In the genomic region with DNA sequence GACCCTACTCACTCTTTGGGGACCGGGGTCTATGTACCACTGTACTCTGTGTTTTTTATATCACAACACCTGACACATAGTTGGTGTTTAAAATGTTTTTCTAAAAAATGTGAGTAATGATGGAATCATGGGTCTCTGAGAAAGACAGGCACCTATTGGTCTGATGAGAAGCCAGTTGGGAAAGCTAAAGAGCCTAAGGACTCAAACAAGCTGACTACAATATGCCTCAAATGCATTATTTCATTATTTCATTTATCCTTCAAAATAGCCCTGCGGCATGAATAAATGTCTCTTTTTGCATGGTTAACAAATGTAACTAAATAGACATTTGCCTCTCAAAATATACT, we compare ENCODE assay signal across 21 cellular contexts.
"Had no signal": no experiment of that assay in that cellular context is flagged by ENCODE, and none has a peak within 500 bp of the region (broad histone marks: within the 10 kb centered on the region; RNA-seq: fewer than 3 reads in every experiment).

No MANE protein-coding gene starts in this region.

- H3K27me3 Mint-ChIP-seq: activated CD4-positive, alpha-beta T cell treated with anti-CD3 and anti-CD28 coated beads, Interleukin-2, amount 10 ng/mL, durations not matched to agents 7 days and 5 days; activated naive CD4-positive, alpha-beta T cell treated with anti-CD3 and anti-CD28 coated beads, Interleukin-2, amount 10 ng/mL, durations not matched to agents 7 days and 5 days; activated naive CD8-positive, alpha-beta T cell treated with anti-CD3 and anti-CD28 coated beads, Interleukin-2, amount 50 U/mL, for 24 hours; naive thymus-derived CD4-positive, alpha-beta T cell had no signal

- ATAC-seq: activated CD4-positive, CD25-positive, alpha-beta regulatory T cell treated with anti-CD3 and anti-CD28 coated beads, Interleukin-2, amount 50 U/mL, for 24 hours; activated CD8-positive, alpha-beta T cell treated with anti-CD3 and anti-CD28 coated beads, Interleukin-2, amount 10 ng/mL, durations not matched to agents 7 days and 5 days; activated naive CD8-positive, alpha-beta T cell treated with anti-CD3 and anti-CD28 coated beads, Interleukin-2, amount 50 U/mL, for 24 hours; activated T-cell treated with anti-CD3 and anti-CD28 coated beads, Interleukin-2, amount 50 U/mL, for 4 hours; esophagus mucosa; heart right ventricle; naive thymus-derived CD4-positive, alpha-beta T cell; psoas muscle; right cardiac atrium had no signal

- H3K9me3 Mint-ChIP-seq: activated CD4-positive, alpha-beta T cell treated with anti-CD3 and anti-CD28 coated beads, Interleukin-2, amount 10 ng/mL, durations not matched to agents 7 days and 5 days; activated naive CD4-positive, alpha-beta T cell treated with anti-CD3 and anti-CD28 coated beads, Interleukin-2, amount 10 ng/mL, durations not matched to agents 7 days and 5 days; activated naive CD8-positive, alpha-beta T cell treated with anti-CD3 and anti-CD28 coated beads, Interleukin-2, amount 50 U/mL, for 24 hours; activated T-cell treated with anti-CD3 and anti-CD28 coated beads, Interleukin-2, amount 50 U/mL, for 4 hours; neural progenitor cell had no signal

- H3K27me3 ChIP-seq: heart right ventricle, neural progenitor cell, stomach, upper lobe of left lung had no signal

- H3K27ac ChIP-seq: coronary artery, heart right ventricle, neural progenitor cell, psoas muscle, stomach had no signal

- DNase-seq: activated CD4-positive, alpha-beta T cell treated with anti-CD3 and anti-CD28 coated beads, Interleukin-2, amount 10 ng/mL, durations not matched to agents 7 days and 5 days; activated CD8-positive, alpha-beta memory T cell treated with anti-CD3 and anti-CD28 coated beads, Interleukin-2, amount 50 U/mL, for 4 hours; activated CD8-positive, alpha-beta T cell treated with anti-CD3 and anti-CD28 coated beads, Interleukin-2, amount 10 ng/mL, durations not matched to agents 7 days and 5 days; activated naive CD4-positive, alpha-beta T cell treated with anti-CD3 and anti-CD28 coated beads, Interleukin-2, amount 10 ng/mL, durations not matched to agents 7 days and 5 days; activated naive CD8-positive, alpha-beta T cell treated with anti-CD3 and anti-CD28 coated beads, Interleukin-2, amount 50 U/mL, for 24 hours; activated T-cell treated with anti-CD3 and anti-CD28 coated beads, Interleukin-2, amount 50 U/mL, for 4 hours; aorta; heart right ventricle; immature natural killer cell; mesendoderm; naive thymus-derived CD4-positive, alpha-beta T cell; psoas muscle; right cardiac atrium; stimulated activated CD4-positive, alpha-beta T cell treated with anti-CD3 and anti-CD28 coated beads, Interleukin-15, amount 100 ng/mL, for 24 hours; stimulated activated CD4-positive, alpha-beta T cell treated with anti-CD3 and anti-CD28 coated beads, Interleukin-4, amount 100 ng/mL, for 1 hour; stomach; upper lobe of left lung had no signal

- H3K36me3 ChIP-seq: heart right ventricle, neural progenitor cell, stomach, upper lobe of left lung had no signal

- H2AFZ ChIP-seq: neural progenitor cell had no signal

- H3K4me3 Mint-ChIP-seq: activated CD4-positive, alpha-beta T cell treated with anti-CD3 and anti-CD28 coated beads, Interleukin-2, amount 10 ng/mL, durations not matched to agents 7 days and 5 days; activated CD8-positive, alpha-beta T cell treated with anti-CD3 and anti-CD28 coated beads, Interleukin-2, amount 10 ng/mL, durations not matched to agents 7 days and 5 days; activated naive CD4-positive, alpha-beta T cell treated with anti-CD3 and anti-CD28 coated beads, Interleukin-2, amount 10 ng/mL, durations not matched to agents 7 days and 5 days; activated naive CD8-positive, alpha-beta T cell treated with anti-CD3 and anti-CD28 coated beads, Interleukin-2, amount 50 U/mL, for 24 hours; activated T-cell treated with anti-CD3 and anti-CD28 coated beads, Interleukin-2, amount 50 U/mL, for 4 hours; immature natural killer cell; naive thymus-derived CD4-positive, alpha-beta T cell; neural progenitor cell had no signal

- H3K9ac ChIP-seq: neural progenitor cell had no signal

- H3K36me3 Mint-ChIP-seq: activated naive CD4-positive, alpha-beta T cell treated with anti-CD3 and anti-CD28 coated beads, Interleukin-2, amount 10 ng/mL, durations not matched to agents 7 days and 5 days; immature natural killer cell; naive thymus-derived CD4-positive, alpha-beta T cell; neural progenitor cell had no signal

- H3K4me1 Mint-ChIP-seq: activated CD4-positive, alpha-beta T cell treated with anti-CD3 and anti-CD28 coated beads, Interleukin-2, amount 10 ng/mL, durations not matched to agents 7 days and 5 days; activated naive CD4-positive, alpha-beta T cell treated with anti-CD3 and anti-CD28 coated beads, Interleukin-2, amount 10 ng/mL, durations not matched to agents 7 days and 5 days; activated naive CD8-positive, alpha-beta T cell treated with anti-CD3 and anti-CD28 coated beads, Interleukin-2, amount 50 U/mL, for 24 hours; immature natural killer cell; naive thymus-derived CD4-positive, alpha-beta T cell; neural progenitor cell had no signal

- H3K4me1 ChIP-seq: heart right ventricle, neural progenitor cell, psoas muscle had no signal

- H3K9me3 ChIP-seq: heart right ventricle, psoas muscle, stomach, upper lobe of left lung had no signal

- H3K4me3 ChIP-seq: coronary artery, heart right ventricle, neural progenitor cell, psoas muscle, stomach, upper lobe of left lung had no signal

- H3K4me2 ChIP-seq: neural progenitor cell had no signal

- H3K27ac Mint-ChIP-seq: activated CD4-positive, alpha-beta T cell treated with anti-CD3 and anti-CD28 coated beads, Interleukin-2, amount 10 ng/mL, durations not matched to agents 7 days and 5 days; activated CD8-positive, alpha-beta T cell treated with anti-CD3 and anti-CD28 coated beads, Interleukin-2, amount 10 ng/mL, durations not matched to agents 7 days and 5 days; activated naive CD4-positive, alpha-beta T cell treated with anti-CD3 and anti-CD28 coated beads, Interleukin-2, amount 10 ng/mL, durations not matched to agents 7 days and 5 days; activated naive CD8-positive, alpha-beta T cell treated with anti-CD3 and anti-CD28 coated beads, Interleukin-2, amount 50 U/mL, for 24 hours; immature natural killer cell; naive thymus-derived CD4-positive, alpha-beta T cell; neural progenitor cell had no signal
